Comparison of ENCODE assay signal across 2 cellular contexts in genomic region chr3:9507586-9508578, GRCh38.
A peak's percentile ranks its signal among the peaks of the same experiment; 100 is the strongest.
TF ChIP-seq lines count a peak whose summit lies in the region.

No MANE protein-coding gene starts in this region.

TF ChIP-seq in HCT116, 20 proteins besides CTCF, POLR2A, EP300 and RAD21:
- TF ChIP-seq MAX (IDR thresholded peaks at IDR 0.05) (no peak), ZNF274 (IDR thresholded peaks at IDR 0.05; ENCODE audit: low read depth, low read length) (no peak), EZH2 (IDR thresholded peaks at IDR 0.05) (no peak), POLR2AphosphoS5 (IDR thresholded peaks at IDR 0.05; ENCODE audit: low read depth, low read length) (no peak), TCF7L2 (IDR thresholded peaks at IDR 0.05; ENCODE audit: borderline replicate concordance, extremely low read depth, insufficient read depth, insufficient read length) (no peak), REST (IDR thresholded peaks at IDR 0.05; ENCODE audit: low read depth) (no peak)

TF ChIP-seq in K562, 482 proteins besides CTCF, POLR2A, EP300 and RAD21:
- TF ChIP-seq USF1 (CRISPR knock-in tag; IDR thresholded peaks at IDR 0.05): 0 out of 2 replicates have a peak, but pooled peaks have one; percentile 11
- no peak for TF ChIP-seq ZNF23 (CRISPR knock-in tag; IDR thresholded peaks at IDR 0.05)
- TF ChIP-seq ELF2 (CRISPR knock-in tag; IDR thresholded peaks at IDR 0.05): no peak
